ENCODE assay signal across 15 cellular contexts in genomic region chr1:228923973-228924766, GRCh38.
DNase-seq lines count a peak whose midpoint lies in the region; ATAC-seq and TF ChIP-seq lines count a peak whose summit lies in the region.
"Had no signal": no experiment of that assay in that cellular context is flagged by ENCODE, and none has a peak within 500 bp of the region (broad histone marks: within the 10 kb centered on the region; RNA-seq: fewer than 3 reads in every experiment).

No MANE protein-coding gene starts in this region.

- H3K14ac ChIP-seq in trophoblast cell (ENCODE audit: low read length), result no peak overlapping the region

- no peaks in the 10 kb centered on the region for H3K36me3 ChIP-seq in trophoblast cell (ENCODE audit: control insufficient read depth in 1 of 2, insufficient read depth in 2 of 2, low read length in 2 of 2)

- TF ChIP-seq CTCF in Calu3 (IDR thresholded peaks at IDR 0.05; ENCODE audit: unreplicated experiment), result no peak
- TF ChIP-seq CTCF in fibroblast of pulmonary artery (IDR thresholded peaks at IDR 0.05; ENCODE audit: low read length, missing control alignments), result no peak

- H3K4ac ChIP-seq in trophoblast cell (ENCODE audit: low read depth, low read length), result no peak overlapping the region

- peaks cover 20% of the 10 kb centered on the region for H3K4me1 Mint-ChIP-seq in Calu3 (ENCODE audit: low read depth, unreplicated experiment)
- H3K4me1 Mint-ChIP-seq: IgD-negative memory B cell had no signal

- H2AK5ac ChIP-seq in trophoblast cell (ENCODE audit: low read length), result no peak overlapping the region

- H4K8ac ChIP-seq in trophoblast cell (ENCODE audit: low read depth, low read length), result no peak overlapping the region

- no peaks in the 10 kb centered on the region for H3K36me3 Mint-ChIP-seq in Calu3 (ENCODE audit: insufficient read depth, unreplicated experiment)
- H3K36me3 Mint-ChIP-seq: CD8-positive, alpha-beta T cell; IgD-negative memory B cell had no signal

- peaks cover 10% of the 10 kb centered on the region for H3K9me3 Mint-ChIP-seq in Calu3 (ENCODE audit: low read depth, unreplicated experiment)

- H3K27ac ChIP-seq in trophoblast cell (ENCODE audit: low read depth, low read length), result peak overlapping the region; percentile 8
- H3K27ac ChIP-seq: A549 had no signal

- no peak overlapping the region for H4K12ac ChIP-seq in trophoblast cell (ENCODE audit: low read depth, low read length)

- DNase-seq in Calu3 (peak; percentile 50), M059J (ENCODE audit: low read depth) (peak; percentile 19), fibroblast of pulmonary artery (ENCODE audit: low read depth) (peak; percentile 55), trophoblast cell (no peak), SHP77 (lab: John Stamatoyannopoulos, UW) (no peak)
- DNase-seq: CD8-positive, alpha-beta T cell; COR-L47; DMS53; GF-D8 had no signal

- intact Hi-C loops in Calu3 (cut with micrococcal nuclease; ENCODE audit: unreplicated experiment), result no loop called here

- H3K4me3 ChIP-seq in fibroblast of pulmonary artery (replicated peaks; ENCODE audit: low read depth, low read length) (no peak overlapping the region), trophoblast cell (ENCODE audit: low read depth, low read length) (no peak overlapping the region)
- H3K4me3 ChIP-seq: A549 had no signal

- H3K79me1 ChIP-seq in trophoblast cell (ENCODE audit: low read length), result peaks cover 16% of the 10 kb centered on the region

- H3K4me1 ChIP-seq in trophoblast cell (ENCODE audit: control insufficient read depth in 1 of 2, insufficient read depth in 2 of 2, low read length in 2 of 2), result peaks cover 6 to 16% of the 10 kb centered on the region in 2 experiments
- H3K4me1 ChIP-seq: A549 had no signal

- H2BK5ac ChIP-seq in trophoblast cell (ENCODE audit: low read depth, low read length, poor library complexity), result no peak overlapping the region

- no peaks in the 10 kb centered on the region for H3K27me3 Mint-ChIP-seq in Calu3 (ENCODE audit: unreplicated experiment)

- no peak overlapping the region for H3K18ac ChIP-seq in trophoblast cell (ENCODE audit: low read length)

- no peak overlapping the region for H2AFZ ChIP-seq in trophoblast cell (ENCODE audit: insufficient read depth, low read length, poor library complexity)

- H2BK12ac ChIP-seq in trophoblast cell (ENCODE audit: low read length), result peak overlapping the region; percentile 32

- no peak for TF ChIP-seq POLR2A in GM18505 (IDR thresholded peaks at IDR 0.05; ENCODE audit: borderline replicate concordance, extremely low read depth, insufficient read depth, insufficient read length)

- CTCF ChIA-PET in Calu3 (lab: Charles Lee), result interaction anchor here (0.6 kb wide), 1 partner anchor 1482 kb away, joined by 3 read pairs; no protein-coding TSS in a partner anchor

- no peak overlapping the region for H3K4me3 Mint-ChIP-seq in Calu3 (ENCODE audit: low read depth, unreplicated experiment)
- H3K4me3 Mint-ChIP-seq: CD14-positive monocyte; CD8-positive, alpha-beta T cell had no signal

- no peak overlapping the region for H3K9ac ChIP-seq in trophoblast cell (ENCODE audit: low read length)

- H2BK120ac ChIP-seq in trophoblast cell (ENCODE audit: insufficient read depth, low read length, poor library complexity), result no peak overlapping the region

- peak overlapping the region; percentile 10 for H4K91ac ChIP-seq in trophoblast cell (ENCODE audit: low read depth, low read length)

- no peak for ATAC-seq in HG02763 (IDR thresholded peaks at IDR 0.05; ENCODE audit: unreplicated experiment)
- ATAC-seq in GM18505 (IDR thresholded peaks at IDR 0.05; ENCODE audit: unreplicated experiment), result no peak
- ATAC-seq: A549; CD8-positive, alpha-beta T cell; HCT116 had no signal

- peaks cover 3% of the 10 kb centered on the region for H3K9me3 ChIP-seq in trophoblast cell (ENCODE audit: insufficient read depth, low read depth, low read length)

- no peaks in the 10 kb centered on the region for H3K79me2 ChIP-seq in trophoblast cell (ENCODE audit: control insufficient read depth, insufficient read depth, low read length, poor library complexity)

- no peaks in the 10 kb centered on the region for H3K27me3 ChIP-seq in trophoblast cell (ENCODE audit: insufficient read depth, low read length)

- H3K4me2 ChIP-seq in trophoblast cell (ENCODE audit: low read length), result no peak overlapping the region
- H3K4me2 ChIP-seq: A549 had no signal

- BruUV-seq in Calu3 (replicated peaks; lab: Mats Ljungman, UMichigan), result no TSS peak

- H3K27ac Mint-ChIP-seq in Calu3 (ENCODE audit: unreplicated experiment), result no peak overlapping the region
- H3K27ac Mint-ChIP-seq: CD14-positive monocyte; CD8-positive, alpha-beta T cell; IgD-negative memory B cell had no signal

- WGBS in trophoblast cell (ENCODE audit: extremely low coverage, insufficient coverage, insufficient read length), result no CpG with 5 or more reads among the region's 4 CpGs

- no peak overlapping the region for H3K23ac ChIP-seq in trophoblast cell (ENCODE audit: low read length)

Comparison
In these comparisons a context has a peak if more than half of its experiments do, and no peak if none do; other contexts are left out.
1. DNase-seq: peak in Calu3 (single experiment), M059J (single experiment) and fibroblast of pulmonary artery (single experiment); none in trophoblast cell (0 of 2) and SHP77 (0 of 2).